ENCODE assay signal across 1 cellular context in the genomic region with DNA sequence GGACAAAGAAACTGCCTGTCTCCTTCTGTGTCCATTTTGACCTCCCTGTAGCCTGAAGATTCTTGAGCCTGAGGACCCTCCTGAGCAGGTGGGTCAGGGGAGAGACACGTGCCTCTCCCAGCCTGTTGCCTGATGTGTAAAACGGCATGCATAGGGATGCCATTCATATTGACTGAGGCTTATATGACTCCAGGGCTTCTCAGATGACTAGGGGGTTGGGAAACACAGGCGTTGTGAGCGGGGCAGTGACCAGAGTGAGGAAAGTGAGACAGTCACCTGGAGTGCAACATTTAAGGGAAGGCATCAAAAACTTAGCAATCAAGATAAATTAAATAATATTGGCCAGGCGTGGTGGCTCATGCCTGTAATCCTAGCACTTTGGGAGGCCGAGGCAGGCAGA.
A peak's percentile ranks its signal among the peaks of the same experiment; 100 is the strongest.
TF ChIP-seq lines count a peak whose summit lies in the region.

No MANE protein-coding gene starts in this region.

TF ChIP-seq in HepG2, 621 proteins besides CTCF, POLR2A, EP300 and RAD21:
- TF ChIP-seq RARA (CRISPR knock-in tag; IDR thresholded peaks at IDR 0.05) (0 out of 2 replicates have a peak, but pooled peaks have one; percentile 15), FOXA3 (CRISPR knock-in tag; IDR thresholded peaks at IDR 0.05) (peak; percentile 49; the same call in 1 of the 2 replicates), MYC (CRISPR knock-in tag; IDR thresholded peaks at IDR 0.05; ENCODE audit: borderline replicate concordance) (0 out of 2 replicates have a peak, but pooled peaks have one; percentile 9), FOSL2 (CRISPR knock-in tag; IDR thresholded peaks at IDR 0.05) (0 out of 2 replicates have a peak, but pooled peaks have one; percentile 24), ZNF589 (CRISPR knock-in tag; conservative IDR thresholded peaks at IDR 0.05) (no peak), ZBTB7A (CRISPR knock-in tag; IDR thresholded peaks at IDR 0.05) (0 out of 2 replicates have a peak, but pooled peaks have one; percentile 23), FOXA1 (IDR thresholded peaks at IDR 0.05) (no peak), FOXA1 (CRISPR knock-in tag; IDR thresholded peaks at IDR 0.05) (peak; percentile 50; the same call in 1 of the 2 replicates), BHLHE40 (IDR thresholded peaks at IDR 0.05; ENCODE audit: low read length) (peak; percentile 45; the same call in 1 of the 2 replicates), CEBPB (IDR thresholded peaks at IDR 0.05; ENCODE audit: borderline replicate concordance, low read depth, low read length) (peak; percentile 41; the same call in 1 of the 2 replicates), ARNT2 (CRISPR knock-in tag; IDR thresholded peaks at IDR 0.05; ENCODE audit: low read depth) (no peak), SAP130 (CRISPR knock-in tag; IDR thresholded peaks at IDR 0.05; ENCODE audit: low read depth) (peak; percentile 42; the same call in 1 of the 2 replicates), SALL1 (CRISPR knock-in tag; IDR thresholded peaks at IDR 0.05) (0 out of 2 replicates have a peak, but pooled peaks have one; percentile 28)
- TF ChIP-seq, protein P1, sequence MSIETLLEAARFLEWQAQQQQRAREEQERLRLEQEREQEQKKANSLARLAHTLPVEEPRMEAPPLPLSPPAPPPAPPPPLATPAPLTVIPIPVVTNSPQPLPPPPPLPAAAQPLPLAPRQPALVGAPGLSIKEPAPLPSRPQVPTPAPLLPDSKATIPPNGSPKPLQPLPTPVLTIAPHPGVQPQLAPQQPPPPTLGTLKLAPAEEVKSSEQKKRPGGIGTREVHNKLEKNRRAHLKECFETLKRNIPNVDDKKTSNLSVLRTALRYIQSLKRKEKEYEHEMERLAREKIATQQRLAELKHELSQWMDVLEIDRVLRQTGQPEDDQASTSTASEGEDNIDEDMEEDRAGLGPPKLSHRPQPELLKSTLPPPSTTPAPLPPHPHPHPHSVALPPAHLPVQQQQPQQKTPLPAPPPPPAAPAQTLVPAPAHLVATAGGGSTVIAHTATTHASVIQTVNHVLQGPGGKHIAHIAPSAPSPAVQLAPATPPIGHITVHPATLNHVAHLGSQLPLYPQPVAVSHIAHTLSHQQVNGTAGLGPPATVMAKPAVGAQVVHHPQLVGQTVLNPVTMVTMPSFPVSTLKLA (IDR thresholded peaks at IDR 0.05), result peak; percentile 86
- TF ChIP-seq, protein P2, sequence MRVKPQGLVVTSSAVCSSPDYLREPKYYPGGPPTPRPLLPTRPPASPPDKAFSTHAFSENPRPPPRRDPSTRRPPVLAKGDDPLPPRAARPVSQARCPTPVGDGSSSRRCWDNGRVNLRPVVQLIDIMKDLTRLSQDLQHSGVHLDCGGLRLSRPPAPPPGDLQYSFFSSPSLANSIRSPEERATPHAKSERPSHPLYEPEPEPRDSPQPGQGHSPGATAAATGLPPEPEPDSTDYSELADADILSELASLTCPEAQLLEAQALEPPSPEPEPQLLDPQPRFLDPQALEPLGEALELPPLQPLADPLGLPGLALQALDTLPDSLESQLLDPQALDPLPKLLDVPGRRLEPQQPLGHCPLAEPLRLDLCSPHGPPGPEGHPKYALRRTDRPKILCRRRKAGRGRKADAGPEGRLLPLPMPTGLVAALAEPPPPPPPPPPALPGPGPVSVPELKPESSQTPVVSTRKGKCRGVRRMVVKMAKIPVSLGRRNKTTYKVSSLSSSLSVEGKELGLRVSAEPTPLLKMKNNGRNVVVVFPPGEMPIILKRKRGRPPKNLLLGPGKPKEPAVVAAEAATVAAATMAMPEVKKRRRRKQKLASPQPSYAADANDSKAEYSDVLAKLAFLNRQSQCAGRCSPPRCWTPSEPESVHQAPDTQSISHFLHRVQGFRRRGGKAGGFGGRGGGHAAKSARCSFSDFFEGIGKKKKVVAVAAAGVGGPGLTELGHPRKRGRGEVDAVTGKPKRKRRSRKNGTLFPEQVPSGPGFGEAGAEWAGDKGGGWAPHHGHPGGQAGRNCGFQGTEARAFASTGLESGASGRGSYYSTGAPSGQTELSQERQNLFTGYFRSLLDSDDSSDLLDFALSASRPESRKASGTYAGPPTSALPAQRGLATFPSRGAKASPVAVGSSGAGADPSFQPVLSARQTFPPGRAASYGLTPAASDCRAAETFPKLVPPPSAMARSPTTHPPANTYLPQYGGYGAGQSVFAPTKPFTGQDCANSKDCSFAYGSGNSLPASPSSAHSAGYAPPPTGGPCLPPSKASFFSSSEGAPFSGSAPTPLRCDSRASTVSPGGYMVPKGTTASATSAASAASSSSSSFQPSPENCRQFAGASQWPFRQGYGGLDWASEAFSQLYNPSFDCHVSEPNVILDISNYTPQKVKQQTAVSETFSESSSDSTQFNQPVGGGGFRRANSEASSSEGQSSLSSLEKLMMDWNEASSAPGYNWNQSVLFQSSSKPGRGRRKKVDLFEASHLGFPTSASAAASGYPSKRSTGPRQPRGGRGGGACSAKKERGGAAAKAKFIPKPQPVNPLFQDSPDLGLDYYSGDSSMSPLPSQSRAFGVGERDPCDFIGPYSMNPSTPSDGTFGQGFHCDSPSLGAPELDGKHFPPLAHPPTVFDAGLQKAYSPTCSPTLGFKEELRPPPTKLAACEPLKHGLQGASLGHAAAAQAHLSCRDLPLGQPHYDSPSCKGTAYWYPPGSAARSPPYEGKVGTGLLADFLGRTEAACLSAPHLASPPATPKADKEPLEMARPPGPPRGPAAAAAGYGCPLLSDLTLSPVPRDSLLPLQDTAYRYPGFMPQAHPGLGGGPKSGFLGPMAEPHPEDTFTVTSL (CRISPR knock-in tag; IDR thresholded peaks at IDR 0.05; ENCODE audit: borderline replicate concordance), result no peak
- TF ChIP-seq, protein P3, sequence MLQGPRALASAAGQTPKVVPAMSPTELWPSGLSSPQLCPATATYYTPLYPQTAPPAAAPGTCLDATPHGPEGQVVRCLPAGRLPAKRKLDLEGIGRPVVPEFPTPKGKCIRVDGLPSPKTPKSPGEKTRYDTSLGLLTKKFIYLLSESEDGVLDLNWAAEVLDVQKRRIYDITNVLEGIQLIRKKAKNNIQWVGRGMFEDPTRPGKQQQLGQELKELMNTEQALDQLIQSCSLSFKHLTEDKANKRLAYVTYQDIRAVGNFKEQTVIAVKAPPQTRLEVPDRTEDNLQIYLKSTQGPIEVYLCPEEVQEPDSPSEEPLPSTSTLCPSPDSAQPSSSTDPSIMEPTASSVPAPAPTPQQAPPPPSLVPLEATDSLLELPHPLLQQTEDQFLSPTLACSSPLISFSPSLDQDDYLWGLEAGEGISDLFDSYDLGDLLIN (CRISPR knock-in tag; IDR thresholded peaks at IDR 0.05; ENCODE audit: borderline replicate concordance), result no peak
- TF ChIP-seq, protein P4, sequence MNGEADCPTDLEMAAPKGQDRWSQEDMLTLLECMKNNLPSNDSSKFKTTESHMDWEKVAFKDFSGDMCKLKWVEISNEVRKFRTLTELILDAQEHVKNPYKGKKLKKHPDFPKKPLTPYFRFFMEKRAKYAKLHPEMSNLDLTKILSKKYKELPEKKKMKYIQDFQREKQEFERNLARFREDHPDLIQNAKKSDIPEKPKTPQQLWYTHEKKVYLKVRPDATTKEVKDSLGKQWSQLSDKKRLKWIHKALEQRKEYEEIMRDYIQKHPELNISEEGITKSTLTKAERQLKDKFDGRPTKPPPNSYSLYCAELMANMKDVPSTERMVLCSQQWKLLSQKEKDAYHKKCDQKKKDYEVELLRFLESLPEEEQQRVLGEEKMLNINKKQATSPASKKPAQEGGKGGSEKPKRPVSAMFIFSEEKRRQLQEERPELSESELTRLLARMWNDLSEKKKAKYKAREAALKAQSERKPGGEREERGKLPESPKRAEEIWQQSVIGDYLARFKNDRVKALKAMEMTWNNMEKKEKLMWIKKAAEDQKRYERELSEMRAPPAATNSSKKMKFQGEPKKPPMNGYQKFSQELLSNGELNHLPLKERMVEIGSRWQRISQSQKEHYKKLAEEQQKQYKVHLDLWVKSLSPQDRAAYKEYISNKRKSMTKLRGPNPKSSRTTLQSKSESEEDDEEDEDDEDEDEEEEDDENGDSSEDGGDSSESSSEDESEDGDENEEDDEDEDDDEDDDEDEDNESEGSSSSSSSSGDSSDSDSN (CRISPR knock-in tag; IDR thresholded peaks at IDR 0.05), result 0 out of 2 replicates have a peak, but pooled peaks have one; percentile 25
